17 cellular contexts compared by ENCODE assay signal in genomic region chr10:120005408-120006280, GRCh38.
A peak's percentile ranks its signal among the peaks of the same experiment; 100 is the strongest.
DNase-seq lines count a peak whose midpoint lies in the region; ATAC-seq and TF ChIP-seq lines count a peak whose summit lies in the region.
"Had no signal": no experiment of that assay in that cellular context is flagged by ENCODE, and none has a peak within 500 bp of the region (broad histone marks: within the 10 kb centered on the region; RNA-seq: fewer than 3 reads in every experiment).

No MANE protein-coding gene starts in this region.

- intact Hi-C loops in thyroid gland (cut with DNase I): no loop called here
- intact Hi-C loops in left ventricle myocardium superior (cut with micrococcal nuclease): no loop called here

- no peaks in the 10 kb centered on the region for H3K36me3 ChIP-seq in thyroid gland

- ATAC-seq in HG02642 (IDR thresholded peaks at IDR 0.05; ENCODE audit: poor library complexity, unreplicated experiment): no peak
- ATAC-seq in GM21423 (IDR thresholded peaks at IDR 0.05; ENCODE audit: unreplicated experiment): no peak
- ATAC-seq in left ventricle myocardium superior: no peak
- ATAC-seq: left lobe of liver; stimulated activated naive B cell treated with anti-CD40 and anti-IgM and Interleukin-4, amounts not matched to agents 10 μg/mL and 1 μg/mL and 100 μg/mL, for 72 hours had no signal

- no peaks in the 10 kb centered on the region for H3K4me1 ChIP-seq in thyroid gland

- no peaks in the 10 kb centered on the region for H3K27me3 ChIP-seq in layer of hippocampus (ENCODE audit: control insufficient read depth, insufficient read depth, low read length)
- no peaks in the 10 kb centered on the region for H3K27me3 ChIP-seq in thyroid gland

- DNase-seq in A172 (ENCODE audit: low spot score): peak; percentile 16
- DNase-seq in HEK293T (ENCODE audit: extremely low spot score): no peak
- DNase-seq in amniotic epithelial cell (ENCODE audit: low read depth): peak; percentile 11
- no peak for DNase-seq in thyroid gland
- no peak for DNase-seq in left ventricle myocardium superior
- DNase-seq: activated B cell treated with CpG ODN at 0.5 μM for 24 hours; central memory CD4-positive, alpha-beta T cell; GDM1; GOT3; NCI-H1694 treated with DMSO at 0.1 percent for 48 hours; stimulated activated CD4-positive, alpha-beta T cell treated with anti-CD3 and anti-CD28 coated beads, Interleukin-12 subunit alpha, Interleukin-12 subunit beta, amount 100 ng/mL, for 4 hours; stimulated activated naive B cell treated with anti-CD40 and anti-IgM and Interleukin-4, amounts not matched to agents 10 μg/mL and 1 μg/mL and 100 μg/mL, for 72 hours; SW 1271 had no signal

- no peak for TF ChIP-seq POLR2A in thyroid gland (IDR thresholded peaks at IDR 0.05)

- POLR2A ChIA-PET in HEK293T (lab: Yijun Ruan, JAX): no interaction called here

- no peaks in the 10 kb centered on the region for H3K9me3 ChIP-seq in thyroid gland

- 55 to 69% methylated on average over 8 of the region's 8 CpGs for WGBS in thyroid gland, 2 donors

- TF ChIP-seq CTCF in thyroid gland (IDR thresholded peaks at IDR 0.05): no peak

- CTCF ChIA-PET in HEK293T (lab: Yijun Ruan, JAX): no interaction called here

- peak overlapping the region; percentile 4 for H3K27ac ChIP-seq in layer of hippocampus (ENCODE audit: low read depth, low read length)
- H3K27ac ChIP-seq in thyroid gland: no peak overlapping the region

- H3K4me3 ChIP-seq in thyroid gland (replicated peaks in 1 of 3): no peak overlapping the region

TF ChIP-seq in HEK293T, 16 proteins besides CTCF, POLR2A, EP300 and RAD21:
- TF ChIP-seq ZNF384 (IDR thresholded peaks at IDR 0.05): no peak
- no peak for TF ChIP-seq FOXK2 (IDR thresholded peaks at IDR 0.05)
- TF ChIP-seq PKNOX1 (IDR thresholded peaks at IDR 0.05): peak; percentile 78
- TF ChIP-seq HDGF (IDR thresholded peaks at IDR 0.05; ENCODE audit: borderline replicate concordance): no peak
- no peak for TF ChIP-seq SUZ12 (IDR thresholded peaks at IDR 0.05)

Comparison
In these comparisons a context has a peak if more than half of its experiments do, and no peak if none do; other contexts are left out.
1. DNase-seq: peak in A172 (single experiment) and amniotic epithelial cell (single experiment); none in HEK293T (single experiment), thyroid gland (0 of 2) and left ventricle myocardium superior (single experiment).